ENCODE assay signal across 12 cellular contexts in genomic region chr7:105007298-105007697, GRCh38.
DNase-seq lines count a peak whose midpoint lies in the region; ATAC-seq and TF ChIP-seq lines count a peak whose summit lies in the region.
"Had no signal": no experiment of that assay in that cellular context is flagged by ENCODE, and none has a peak within 500 bp of the region (broad histone marks: within the 10 kb centered on the region; RNA-seq: fewer than 3 reads in every experiment).

No MANE protein-coding gene starts in this region.

- peaks cover 100% of the 10 kb centered on the region for H3K79me2 ChIP-seq in Loucy (ENCODE audit: insufficient read depth, low read length)
- H3K79me2 ChIP-seq in parathyroid adenoma, result peaks cover 68% of the 10 kb centered on the region

- no peak for DNase-seq in coronary artery (ENCODE audit: low spot score)
- DNase-seq in NCI-H748 (lab: John Stamatoyannopoulos, UW; ENCODE audit: unreplicated experiment), result no peak
- DNase-seq in GM13976 (ENCODE audit: low spot score), result no peak
- no peak for DNase-seq in NCI-H510A (lab: John Stamatoyannopoulos, UW)
- DNase-seq: COR-L47, NCI-H1092, SHP77 treated with DMSO at 0.1 percent for 48 hours had no signal

- ATAC-seq in GM18520 (IDR thresholded peaks at IDR 0.05; ENCODE audit: unreplicated experiment), result no peak
- ATAC-seq: activated CD4-positive, CD25-positive, alpha-beta regulatory T cell treated with anti-CD3 and anti-CD28 coated beads, Interleukin-2, amount 50 U/mL, for 24 hours had no signal

- H3K27ac ChIP-seq in C4-2B, result peak overlapping the region; percentile 61
- H3K27ac ChIP-seq in coronary artery, result peak overlapping the region; percentile 31 to 45
- H3K27ac ChIP-seq in parathyroid adenoma, result peak overlapping the region; percentile 7

- H2AFZ ChIP-seq in Loucy (ENCODE audit: low read length), result no peak overlapping the region
- no peak overlapping the region for H2AFZ ChIP-seq in parathyroid adenoma

- no peaks in the 10 kb centered on the region for H3K36me3 ChIP-seq in Loucy (ENCODE audit: insufficient read depth, low read length)
- H3K36me3 ChIP-seq in parathyroid adenoma (ENCODE audit: control insufficient read depth, insufficient read depth, low read length), result no peaks in the 10 kb centered on the region

- H3K4me2 ChIP-seq in Loucy (ENCODE audit: low read depth, low read length, poor library complexity, severe bottlenecking) (peak overlapping the region; percentile 98), parathyroid adenoma (ENCODE audit: low read length) (peak overlapping the region; percentile 67)

- no peaks in the 10 kb centered on the region for H3K9me3 ChIP-seq in Loucy (ENCODE audit: insufficient read depth, low read depth, low read length)
- no peaks in the 10 kb centered on the region for H3K9me3 ChIP-seq in parathyroid adenoma (ENCODE audit: control insufficient read depth, low read length)

- in situ Hi-C loops in GM13976 (cut with MboI; ENCODE audit: low sequenced_read_pairs, unreplicated experiment), result no loop called here

- H3K4me3 ChIP-seq in Loucy (ENCODE audit: low read length, poor library complexity, severe bottlenecking) (peak overlapping the region; percentile 81), coronary artery (peak overlapping the region; percentile 12), parathyroid adenoma (ENCODE audit: low read depth, low read length) (no peak overlapping the region)

- H4K20me1 ChIP-seq in Loucy (ENCODE audit: insufficient read depth, low read length, poor library complexity, severe bottlenecking), result peaks cover 86% of the 10 kb centered on the region

- H3K27me3 ChIP-seq in Loucy (ENCODE audit: insufficient read depth, low read length, poor library complexity, severe bottlenecking) (peaks cover 5% of the 10 kb centered on the region), parathyroid adenoma (ENCODE audit: control insufficient read depth, insufficient read depth, low read length) (no peaks in the 10 kb centered on the region)

- H3K9me2 ChIP-seq in Loucy (replicated peaks; ENCODE audit: low read depth, low read length), result no peaks in the 10 kb centered on the region

- peak overlapping the region; percentile 12 for H3K9ac ChIP-seq in Loucy (ENCODE audit: low read depth, low read length, poor library complexity, severe bottlenecking)
- no peak overlapping the region for H3K9ac ChIP-seq in parathyroid adenoma

- TF ChIP-seq CTCF in C4-2B (conservative IDR thresholded peaks at IDR 0.05) (no peak), Loucy (conservative IDR thresholded peaks at IDR 0.05; ENCODE audit: low read length) (no peak), coronary artery (IDR thresholded peaks at IDR 0.05) (no peak), parathyroid adenoma (IDR thresholded peaks at IDR 0.05) (no peak), GM13976 (IDR thresholded peaks at IDR 0.05; ENCODE audit: borderline replicate concordance, control extremely low read depth, extremely low read depth, insufficient read depth, missing control alignments) (no peak)

- no peaks in the 10 kb centered on the region for H3F3A ChIP-seq in Loucy (ENCODE audit: low read depth)

- H3K4me1 ChIP-seq in Loucy (ENCODE audit: insufficient read depth, low read length, poor library complexity, severe bottlenecking) (peaks cover 67% of the 10 kb centered on the region), parathyroid adenoma (peaks cover 21% of the 10 kb centered on the region)

Comparison
In these comparisons a context has a peak if more than half of its experiments do, and no peak if none do; other contexts are left out.
1. H3K27ac ChIP-seq: peak in every context shown above with its lines; median percentile 61 in C4-2B; 38 in coronary artery; 7 in parathyroid adenoma.